In genomic region chr4:47463235-47463956, GRCh38 we compare ENCODE assay signal across 1 cellular context.
TF ChIP-seq lines count a peak whose summit lies in the region.

Gene COMMD8 (minus strand): TSS chr4:47463702. CDS start chr4:47463651, 51 bp downstream.

TF ChIP-seq in K562, 482 proteins besides CTCF, POLR2A, EP300 and RAD21 (continued from another document and continues in another):
- TF ChIP-seq, protein P1, sequence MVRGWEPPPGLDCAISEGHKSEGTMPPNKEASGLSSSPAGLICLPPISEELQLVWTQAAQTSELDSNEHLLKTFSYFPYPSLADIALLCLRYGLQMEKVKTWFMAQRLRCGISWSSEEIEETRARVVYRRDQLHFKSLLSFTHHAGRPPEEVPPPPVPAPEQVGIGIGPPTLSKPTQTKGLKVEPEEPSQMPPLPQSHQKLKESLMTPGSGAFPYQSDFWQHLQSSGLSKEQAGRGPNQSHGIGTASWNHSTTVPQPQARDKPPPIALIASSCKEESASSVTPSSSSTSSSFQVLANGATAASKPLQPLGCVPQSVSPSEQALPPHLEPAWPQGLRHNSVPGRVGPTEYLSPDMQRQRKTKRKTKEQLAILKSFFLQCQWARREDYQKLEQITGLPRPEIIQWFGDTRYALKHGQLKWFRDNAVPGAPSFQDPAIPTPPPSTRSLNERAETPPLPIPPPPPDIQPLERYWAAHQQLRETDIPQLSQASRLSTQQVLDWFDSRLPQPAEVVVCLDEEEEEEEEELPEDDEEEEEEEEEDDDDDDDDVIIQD (CRISPR knock-in tag; IDR thresholded peaks at IDR 0.05) = no peak
- no peak for TF ChIP-seq FOXA1 (IDR thresholded peaks at IDR 0.05; ENCODE audit: borderline replicate concordance)
- no peak for TF ChIP-seq SRSF9 (IDR thresholded peaks at IDR 0.05; ENCODE audit: borderline replicate concordance, low read depth, low read length)
- no peak for TF ChIP-seq CREB1 (IDR thresholded peaks at IDR 0.05)
- no peak; the same call in 1 of the 2 replicates for TF ChIP-seq CREB1 (CRISPR knock-in tag; IDR thresholded peaks at IDR 0.05)
- no peak for TF ChIP-seq ZNF263 (CRISPR knock-in tag; IDR thresholded peaks at IDR 0.05; ENCODE audit: borderline replicate concordance)
- TF ChIP-seq MTA1 (IDR thresholded peaks at IDR 0.05; ENCODE audit: borderline replicate concordance) = no peak
- TF ChIP-seq, protein P2, sequence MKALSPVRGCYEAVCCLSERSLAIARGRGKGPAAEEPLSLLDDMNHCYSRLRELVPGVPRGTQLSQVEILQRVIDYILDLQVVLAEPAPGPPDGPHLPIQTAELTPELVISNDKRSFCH (CRISPR knock-in tag; IDR thresholded peaks at IDR 0.05) = no peak
- TF ChIP-seq, protein P2 (tag; IDR thresholded peaks at IDR 0.05) = 0 out of 2 replicates have a peak, but pooled peaks have one; percentile 33
- TF ChIP-seq ZNF282 (CRISPR knock-in tag; IDR thresholded peaks at IDR 0.05) = no peak
- TF ChIP-seq ZC3H11A (IDR thresholded peaks at IDR 0.05; ENCODE audit: low read depth, low read length) = no peak
- peak; percentile 84 for TF ChIP-seq ZFP91 (CRISPR knock-in tag; IDR thresholded peaks at IDR 0.05)
- TF ChIP-seq, protein P3, sequence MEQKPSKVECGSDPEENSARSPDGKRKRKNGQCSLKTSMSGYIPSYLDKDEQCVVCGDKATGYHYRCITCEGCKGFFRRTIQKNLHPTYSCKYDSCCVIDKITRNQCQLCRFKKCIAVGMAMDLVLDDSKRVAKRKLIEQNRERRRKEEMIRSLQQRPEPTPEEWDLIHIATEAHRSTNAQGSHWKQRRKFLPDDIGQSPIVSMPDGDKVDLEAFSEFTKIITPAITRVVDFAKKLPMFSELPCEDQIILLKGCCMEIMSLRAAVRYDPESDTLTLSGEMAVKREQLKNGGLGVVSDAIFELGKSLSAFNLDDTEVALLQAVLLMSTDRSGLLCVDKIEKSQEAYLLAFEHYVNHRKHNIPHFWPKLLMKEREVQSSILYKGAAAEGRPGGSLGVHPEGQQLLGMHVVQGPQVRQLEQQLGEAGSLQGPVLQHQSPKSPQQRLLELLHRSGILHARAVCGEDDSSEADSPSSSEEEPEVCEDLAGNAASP (IDR thresholded peaks at IDR 0.05) = no peak
- TF ChIP-seq ETV6 (IDR thresholded peaks at IDR 0.05; ENCODE audit: borderline replicate concordance in 1 of 2, low read depth in 2 of 2, low read length in 1 of 2) = no peak
- no peak for TF ChIP-seq ETV6 (CRISPR knock-in tag; IDR thresholded peaks at IDR 0.05; ENCODE audit: borderline replicate concordance)
- TF ChIP-seq ZNF318 (IDR thresholded peaks at IDR 0.05; ENCODE audit: borderline replicate concordance in 1 of 2, low read depth in 1 of 2) = no peak
- TF ChIP-seq ZNF311 (CRISPR knock-in tag; IDR thresholded peaks at IDR 0.05) = no peak
- TF ChIP-seq, protein P4, sequence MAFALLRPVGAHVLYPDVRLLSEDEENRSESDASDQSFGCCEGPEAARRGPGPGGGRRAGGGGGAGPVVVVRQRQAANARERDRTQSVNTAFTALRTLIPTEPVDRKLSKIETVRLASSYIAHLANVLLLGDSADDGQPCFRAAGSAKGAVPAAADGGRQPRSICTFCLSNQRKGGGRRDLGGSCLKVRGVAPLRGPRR (CRISPR knock-in tag; IDR thresholded peaks at IDR 0.05) = no peak
- no peak for TF ChIP-seq SMAD1 (IDR thresholded peaks at IDR 0.05; ENCODE audit: low read depth, low read length, partially characterized antibody)
- no peak for TF ChIP-seq ZNF511 (CRISPR knock-in tag; IDR thresholded peaks at IDR 0.05)
- TF ChIP-seq RBM34 (IDR thresholded peaks at IDR 0.05; ENCODE audit: borderline replicate concordance, insufficient read depth, low read length) = no peak
- TF ChIP-seq HLTF (IDR thresholded peaks at IDR 0.05) = no peak
- TF ChIP-seq GABPA (tag; conservative IDR thresholded peaks at IDR 0.05; ENCODE audit: low read depth) = peak; percentile 66
- TF ChIP-seq CBFA2T2 (conservative IDR thresholded peaks at IDR 0.05) = peak; percentile 95
- TF ChIP-seq FUS (optimal IDR thresholded peaks at IDR 0.05; ENCODE audit: low read depth, low read length) = no peak
- 0 out of 2 replicates have a peak, but pooled peaks have one; percentile 25 for TF ChIP-seq SOX6 (IDR thresholded peaks at IDR 0.05)
- TF ChIP-seq ZNF165 (CRISPR knock-in tag; IDR thresholded peaks at IDR 0.05; ENCODE audit: borderline replicate concordance) = no peak
- 0 out of 2 replicates have a peak, but pooled peaks have one; percentile 15 for TF ChIP-seq ZNF830 (CRISPR knock-in tag; IDR thresholded peaks at IDR 0.05)
- TF ChIP-seq PPARD (CRISPR knock-in tag; IDR thresholded peaks at IDR 0.05) = no peak
- TF ChIP-seq ARHGAP35 (IDR thresholded peaks at IDR 0.05; ENCODE audit: partially characterized antibody) = no peak
- no peak for TF ChIP-seq ZBTB34 (CRISPR knock-in tag; IDR thresholded peaks at IDR 0.05)
- TF ChIP-seq MAZ (CRISPR knock-in tag; conservative IDR thresholded peaks at IDR 0.05 in 1 of 2, IDR thresholded peaks at IDR 0.05 in 1 of 2) = peak; percentile 35 to 71; a peak in 3 of 4 replicates
- TF ChIP-seq TAL1 (IDR thresholded peaks at IDR 0.05) = no peak
- peak in 1 of 2 experiments; percentile 82; a peak in 2 of 4 replicates for TF ChIP-seq HDAC1 (IDR thresholded peaks at IDR 0.05)
- TF ChIP-seq, protein P5, sequence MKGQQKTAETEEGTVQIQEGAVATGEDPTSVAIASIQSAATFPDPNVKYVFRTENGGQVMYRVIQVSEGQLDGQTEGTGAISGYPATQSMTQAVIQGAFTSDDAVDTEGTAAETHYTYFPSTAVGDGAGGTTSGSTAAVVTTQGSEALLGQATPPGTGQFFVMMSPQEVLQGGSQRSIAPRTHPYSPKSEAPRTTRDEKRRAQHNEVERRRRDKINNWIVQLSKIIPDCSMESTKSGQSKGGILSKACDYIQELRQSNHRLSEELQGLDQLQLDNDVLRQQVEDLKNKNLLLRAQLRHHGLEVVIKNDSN (CRISPR knock-in tag; IDR thresholded peaks at IDR 0.05) = peak; percentile 100
- no peak for TF ChIP-seq NR1H2 (CRISPR knock-in tag; IDR thresholded peaks at IDR 0.05)
- TF ChIP-seq PCBP1 (IDR thresholded peaks at IDR 0.05; ENCODE audit: low read depth, low read length, poor library complexity, severe bottlenecking) = no peak
- no peak for TF ChIP-seq HMBOX1 (IDR thresholded peaks at IDR 0.05)
- 0 out of 2 replicates have a peak, but pooled peaks have one; percentile 43 for TF ChIP-seq REST (CRISPR knock-in tag; IDR thresholded peaks at IDR 0.05; ENCODE audit: low read depth)
- no peak for TF ChIP-seq NR2C1 (IDR thresholded peaks at IDR 0.05)
- TF ChIP-seq NR2C1 (tag; IDR thresholded peaks at IDR 0.05) = no peak
